In the genomic region with DNA sequence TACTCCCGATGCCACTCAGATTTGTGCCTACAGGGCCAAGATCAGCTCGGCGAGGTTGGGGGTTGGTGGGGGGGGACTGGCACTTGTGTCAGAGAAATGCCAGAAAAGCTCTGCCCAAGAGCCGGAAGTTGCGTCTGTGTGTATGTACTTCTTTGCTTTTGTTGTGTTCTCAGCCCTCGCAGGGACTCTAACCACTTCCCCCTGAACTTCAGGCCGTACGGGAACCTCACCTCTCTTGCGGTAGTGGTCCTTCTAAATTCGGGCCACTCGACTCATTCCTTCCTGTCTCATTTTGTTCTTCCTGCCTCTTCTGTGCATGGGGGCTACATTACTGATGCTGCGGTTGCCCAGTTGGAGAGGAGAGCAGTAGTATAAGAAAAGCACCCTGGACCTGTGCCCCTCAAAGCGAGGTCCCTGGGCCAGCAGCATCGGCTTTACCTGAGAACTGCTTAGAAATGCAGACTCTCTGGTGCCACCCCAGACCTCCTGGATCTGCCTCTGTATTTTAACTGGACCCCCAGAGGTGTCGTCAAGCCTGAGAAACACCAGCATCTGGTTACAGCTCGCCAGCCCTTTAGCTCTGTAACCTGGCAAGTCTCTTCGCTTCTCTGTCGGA, we compare ENCODE assay signal across 8 cellular contexts.
DNase-seq lines count a peak whose midpoint lies in the region; ATAC-seq, FAIRE-seq and TF ChIP-seq lines count a peak whose summit lies in the region.

No MANE protein-coding gene starts in this region.

- H3K9me3 Mint-ChIP-seq in activated naive CD4-positive, alpha-beta T cell treated with anti-CD3 and anti-CD28 coated beads, Interleukin-2, amount 50 U/mL, for 24 hours: no peaks in the 10 kb centered on the region
- H3K9me3 Mint-ChIP-seq in stimulated activated memory B cell treated with anti-CD40 and anti-IgM and Interleukin-4, amounts not matched to agents 10 μg/mL and 1 μg/mL and 100 μg/mL, for 72 hours: no peaks in the 10 kb centered on the region

- CTCF ChIA-PET in OCI-LY7 (lab: Charles Lee; ENCODE audit: unreplicated experiment) (no interaction called here), RWPE1 (lab: Yijun Ruan, JAX) (no interaction called here)

- H3K79me2 ChIP-seq in OCI-LY7 (ENCODE audit: insufficient read depth, low read depth, low read length): no peaks in the 10 kb centered on the region

- ATAC-seq in GM21515 (IDR thresholded peaks at IDR 0.05; ENCODE audit: unreplicated experiment): peak; percentile 64
- ATAC-seq in stimulated activated memory B cell treated with anti-CD40 and anti-IgM and Interleukin-4, amounts not matched to agents 10 μg/mL and 1 μg/mL and 100 μg/mL, for 72 hours: peak; percentile 80

- H4K20me1 ChIP-seq in OCI-LY7 (ENCODE audit: insufficient read depth, low read length): no peaks in the 10 kb centered on the region

- TF ChIP-seq CTCF in OCI-LY7 (conservative IDR thresholded peaks at IDR 0.05; ENCODE audit: low read length) (no peak), RWPE1 (conservative IDR thresholded peaks at IDR 0.05; ENCODE audit: low read depth) (no peak)

- POLR2A ChIA-PET in OCI-LY7 (lab: Charles Lee): interaction anchor here (0.6 kb wide), 1 partner anchor 112 kb away, joined by 3 read pairs; no protein-coding TSS in a partner anchor
- POLR2A ChIA-PET in RWPE1 (lab: Yijun Ruan, JAX; ENCODE audit: low non-redundant PET): no interaction called here

- DNase-seq in CD1c-positive myeloid dendritic cell (ENCODE audit: extremely low spot score) (peak; percentile 31), OCI-LY7 (ENCODE audit: low spot score) (peak; percentile 4), RWPE1 (ENCODE audit: low spot score) (no peak), NCI-H1417 treated with DMSO at 0.1 percent for 48 hours (lab: John Stamatoyannopoulos, UW) (no peak), RCC 7860 (ENCODE audit: low spot score) (no peak)

- BruUV-seq in OCI-LY7 (replicated peaks; lab: Mats Ljungman, UMichigan): no TSS peak

- H3K4me2 ChIP-seq in OCI-LY7 (ENCODE audit: low read length): no peak overlapping the region

- peaks cover 42% of the 10 kb centered on the region for H3K4me1 Mint-ChIP-seq in activated naive CD4-positive, alpha-beta T cell treated with anti-CD3 and anti-CD28 coated beads, Interleukin-2, amount 50 U/mL, for 24 hours
- H3K4me1 Mint-ChIP-seq in stimulated activated memory B cell treated with anti-CD40 and anti-IgM and Interleukin-4, amounts not matched to agents 10 μg/mL and 1 μg/mL and 100 μg/mL, for 72 hours: peaks cover 17% of the 10 kb centered on the region

- peak overlapping the region; percentile 73 for H3K4me3 Mint-ChIP-seq in activated naive CD4-positive, alpha-beta T cell treated with anti-CD3 and anti-CD28 coated beads, Interleukin-2, amount 50 U/mL, for 24 hours
- H3K4me3 Mint-ChIP-seq in stimulated activated memory B cell treated with anti-CD40 and anti-IgM and Interleukin-4, amounts not matched to agents 10 μg/mL and 1 μg/mL and 100 μg/mL, for 72 hours: peak overlapping the region; percentile 62

- no peaks in the 10 kb centered on the region for H3K27me3 Mint-ChIP-seq in activated naive CD4-positive, alpha-beta T cell treated with anti-CD3 and anti-CD28 coated beads, Interleukin-2, amount 50 U/mL, for 24 hours
- no peaks in the 10 kb centered on the region for H3K27me3 Mint-ChIP-seq in stimulated activated memory B cell treated with anti-CD40 and anti-IgM and Interleukin-4, amounts not matched to agents 10 μg/mL and 1 μg/mL and 100 μg/mL, for 72 hours

- peak overlapping the region; percentile 25; the same call in 1 of the 2 replicates for H2AFZ ChIP-seq in OCI-LY7 (ENCODE audit: low read length)

- no peaks in the 10 kb centered on the region for H3K4me1 ChIP-seq in OCI-LY7 (ENCODE audit: insufficient read depth, low read length, poor library complexity, severe bottlenecking)

- no peak for FAIRE-seq in RCC 7860 (lab: Jason Lieb, UNC)

- H3K9me2 ChIP-seq in OCI-LY7 (ENCODE audit: insufficient read depth, low read length): no peaks in the 10 kb centered on the region

- H3K36me3 ChIP-seq in OCI-LY7 (ENCODE audit: insufficient read depth, low read length): no peaks in the 10 kb centered on the region

- H3K27ac ChIP-seq in OCI-LY7 (ENCODE audit: low read depth, low read length, poor library complexity, severe bottlenecking) (no peak overlapping the region), RWPE1 (no peak overlapping the region)

- intact Hi-C loops in OCI-LY7 (cut with micrococcal nuclease; ENCODE audit: unreplicated experiment): no loop called here

- no peaks in the 10 kb centered on the region for H3K9me3 ChIP-seq in OCI-LY7 (ENCODE audit: low read length)

- no peak overlapping the region for H3K4me3 ChIP-seq in OCI-LY7 (ENCODE audit: low read depth, low read length, poor library complexity, severe bottlenecking)

- H3K27ac Mint-ChIP-seq in activated naive CD4-positive, alpha-beta T cell treated with anti-CD3 and anti-CD28 coated beads, Interleukin-2, amount 50 U/mL, for 24 hours: peak overlapping the region; percentile 95
- H3K27ac Mint-ChIP-seq in stimulated activated memory B cell treated with anti-CD40 and anti-IgM and Interleukin-4, amounts not matched to agents 10 μg/mL and 1 μg/mL and 100 μg/mL, for 72 hours: peak overlapping the region; percentile 78

- no peaks in the 10 kb centered on the region for H3K36me3 Mint-ChIP-seq in activated naive CD4-positive, alpha-beta T cell treated with anti-CD3 and anti-CD28 coated beads, Interleukin-2, amount 50 U/mL, for 24 hours
- H3K36me3 Mint-ChIP-seq in stimulated activated memory B cell treated with anti-CD40 and anti-IgM and Interleukin-4, amounts not matched to agents 10 μg/mL and 1 μg/mL and 100 μg/mL, for 72 hours: no peaks in the 10 kb centered on the region

Comparison
In these comparisons a context has a peak if more than half of its experiments do, and no peak if none do; other contexts are left out.
1. DNase-seq: peak in CD1c-positive myeloid dendritic cell (single experiment) and OCI-LY7 (single experiment); none in RWPE1 (single experiment), NCI-H1417 treated with DMSO at 0.1 percent for 48 hours (single experiment) and RCC 7860 (single experiment).